In genomic region chr1:82245345-82246014, GRCh38 we compare ENCODE assay signal across 22 cellular contexts.
"Had no signal": no experiment of that assay in that cellular context is flagged by ENCODE, and none has a peak within 500 bp of the region (broad histone marks: within the 10 kb centered on the region; RNA-seq: fewer than 3 reads in every experiment).

No MANE protein-coding gene starts in this region.

- H3K4me1 ChIP-seq: gastrocnemius medialis, left lung, pancreas, right lobe of liver, suprapubic skin, transverse colon, vagina had no signal

- DNase-seq: dorsolateral prefrontal cortex; effector CD4-positive, alpha-beta T cell; foreskin fibroblast; gastrocnemius medialis; head of caudate nucleus; kidney; left lung; mesenchymal stem cell; mucosa of descending colon; naive B cell; pancreas; right lobe of liver; small intestine; stimulated activated CD4-positive, alpha-beta T cell treated with anti-CD3 and anti-CD28 coated beads, Interleukin-15, amount 100 ng/mL, for 24 hours; stimulated activated CD4-positive, alpha-beta T cell treated with anti-CD3 and anti-CD28 coated beads, Interleukin-2, amount 100 ng/mL, for 48 hours; stimulated activated naive CD4-positive, alpha-beta T cell; stimulated activated naive CD8-positive, alpha-beta T cell treated with anti-CD3 and anti-CD28 coated beads, Interleukin-15, amount 100 ng/mL, for 72 hours; transverse colon had no signal

- H3K27me3 ChIP-seq: gastrocnemius medialis, left lung, neutrophil, pancreas, right lobe of liver, suprapubic skin, transverse colon, vagina had no signal

- H3K4me3 ChIP-seq: dorsolateral prefrontal cortex, gastrocnemius medialis, left lung, mucosa of descending colon, pancreas, right lobe of liver, suprapubic skin, transverse colon, vagina had no signal

- H3K9me3 ChIP-seq: gastrocnemius medialis, mucosa of descending colon, neutrophil, pancreas, suprapubic skin, vagina had no signal

- H3K27ac ChIP-seq: dorsolateral prefrontal cortex, gastrocnemius medialis, left lung, neutrophil, pancreas, right lobe of liver, suprapubic skin, transverse colon, vagina had no signal

- FAIRE-seq: kidney, pancreas, small intestine had no signal

- ATAC-seq: gastrocnemius medialis; left lung; mucosa of descending colon; natural killer cell treated with Interleukin-12 subunit alpha and Interleukin-12 subunit beta and Interleukin-15 and Interleukin-18, amount 100 ng/mL, for 72 hours; pancreas; right lobe of liver; stimulated activated naive CD8-positive, alpha-beta T cell treated with anti-CD3 and anti-CD28 coated beads, Interleukin-15, amount 100 ng/mL, for 72 hours had no signal

- H3K36me3 ChIP-seq: gastrocnemius medialis, left lung, neutrophil, pancreas, right lobe of liver, suprapubic skin, transverse colon, vagina had no signal
